Comparison of ENCODE assay signal across 1 cellular context in genomic region chr17:81238815-81239713, GRCh38.
TF ChIP-seq lines count a peak whose summit lies in the region.

Gene NDUFAF8, plus strand, starts transcription at chr17:81239318. Its CDS starts 46 bp downstream, at chr17:81239364.
Gene TEPSIN, minus strand, starts transcription at chr17:81239055. Its CDS starts 22 bp downstream, at chr17:81239033.

TF ChIP-seq in HepG2, 621 proteins besides CTCF, POLR2A, EP300 and RAD21 (continued from another document and continues in another):
- peak; percentile 75; the same call in 1 of the 2 replicates for TF ChIP-seq CHCHD3 (CRISPR knock-in tag; IDR thresholded peaks at IDR 0.05)
- peak; percentile 52; the same call in 1 of the 2 replicates for TF ChIP-seq ZNF800 (CRISPR knock-in tag; IDR thresholded peaks at IDR 0.05)
- peak; percentile 71 for TF ChIP-seq ZNF687 (CRISPR knock-in tag; IDR thresholded peaks at IDR 0.05)
- no peak for TF ChIP-seq MATR3 (CRISPR knock-in tag; IDR thresholded peaks at IDR 0.05)
- TF ChIP-seq JARID2 (CRISPR knock-in tag; IDR thresholded peaks at IDR 0.05; ENCODE audit: insufficient replicate concordance), result no peak
- no peak for TF ChIP-seq ZBTB1 (CRISPR knock-in tag; IDR thresholded peaks at IDR 0.05; ENCODE audit: borderline replicate concordance)
- TF ChIP-seq ZNF83 (CRISPR knock-in tag; IDR thresholded peaks at IDR 0.05; ENCODE audit: borderline replicate concordance), result peak; percentile 96
- TF ChIP-seq DBP (CRISPR knock-in tag; IDR thresholded peaks at IDR 0.05; ENCODE audit: not compliant biosample characterization), result peak; percentile 54
- 0 out of 2 replicates have a peak, but pooled peaks have one; percentile 43 for TF ChIP-seq FOXM1 (CRISPR knock-in tag; IDR thresholded peaks at IDR 0.05)
- no peak for TF ChIP-seq ZNF10 (CRISPR knock-in tag; IDR thresholded peaks at IDR 0.05; ENCODE audit: borderline replicate concordance, low read depth)
- no peak; the same call in 1 of the 2 replicates for TF ChIP-seq RNF2 (conservative IDR thresholded peaks at IDR 0.05; ENCODE audit: low read depth)
- no peak for TF ChIP-seq ZNF136 (CRISPR knock-in tag; IDR thresholded peaks at IDR 0.05; ENCODE audit: low read depth)
- TF ChIP-seq JDP2 (CRISPR knock-in tag; IDR thresholded peaks at IDR 0.05; ENCODE audit: borderline replicate concordance), result no peak; the same call in 1 of the 2 replicates
- TF ChIP-seq KDM5B (CRISPR knock-in tag; IDR thresholded peaks at IDR 0.05; ENCODE audit: borderline replicate concordance), result peak; percentile 81; the same call in 1 of the 2 replicates
- TF ChIP-seq HOXA3 (CRISPR knock-in tag; IDR thresholded peaks at IDR 0.05), result peak; percentile 33
- no peak for TF ChIP-seq ZNF790 (CRISPR knock-in tag; IDR thresholded peaks at IDR 0.05; ENCODE audit: borderline replicate concordance)
- peak; percentile 36; the same call in 1 of the 2 replicates for TF ChIP-seq MEF2D (CRISPR knock-in tag; IDR thresholded peaks at IDR 0.05)
- no peak for TF ChIP-seq TRAFD1 (CRISPR knock-in tag; IDR thresholded peaks at IDR 0.05; ENCODE audit: borderline replicate concordance)
- no peak; the same call in 1 of the 2 replicates for TF ChIP-seq DZIP1 (CRISPR knock-in tag; IDR thresholded peaks at IDR 0.05)
- TF ChIP-seq CENPT (CRISPR knock-in tag; IDR thresholded peaks at IDR 0.05; ENCODE audit: low read depth), result peak; percentile 90
- TF ChIP-seq HOXD1 (CRISPR knock-in tag; IDR thresholded peaks at IDR 0.05), result peak; percentile 43; the same call in 1 of the 2 replicates
- TF ChIP-seq ZNF468 (CRISPR knock-in tag; IDR thresholded peaks at IDR 0.05), result peak; percentile 80; the same call in 1 of the 2 replicates
- TF ChIP-seq ZFP36L1 (CRISPR knock-in tag; IDR thresholded peaks at IDR 0.05), result no peak
- TF ChIP-seq ZNF691 (CRISPR knock-in tag; IDR thresholded peaks at IDR 0.05; ENCODE audit: borderline replicate concordance, low read depth), result peak; percentile 26; the same call in 1 of the 2 replicates
- peak; percentile 46; the same call in 1 of the 2 replicates for TF ChIP-seq TFDP2 (CRISPR knock-in tag; IDR thresholded peaks at IDR 0.05)
- TF ChIP-seq RFXANK (CRISPR knock-in tag; IDR thresholded peaks at IDR 0.05), result no peak; the same call in 1 of the 2 replicates
- no peak; the same call in 1 of the 2 replicates for TF ChIP-seq ZSCAN12 (CRISPR knock-in tag; IDR thresholded peaks at IDR 0.05)
- no peak for TF ChIP-seq EZH2 (conservative IDR thresholded peaks at IDR 0.05; ENCODE audit: low read depth, low read length)
- TF ChIP-seq NFE2L1 (CRISPR knock-in tag; IDR thresholded peaks at IDR 0.05; ENCODE audit: borderline replicate concordance), result no peak
- TF ChIP-seq MLXIP (CRISPR knock-in tag; IDR thresholded peaks at IDR 0.05; ENCODE audit: borderline replicate concordance), result no peak
- no peak for TF ChIP-seq ZNF546 (CRISPR knock-in tag; conservative IDR thresholded peaks at IDR 0.05)
- peak; percentile 88; the same call in 1 of the 2 replicates for TF ChIP-seq IRF9 (CRISPR knock-in tag; IDR thresholded peaks at IDR 0.05; ENCODE audit: borderline replicate concordance)
- TF ChIP-seq SP1 (IDR thresholded peaks at IDR 0.05), result no peak
- peak; percentile 83; the same call in 1 of the 2 replicates for TF ChIP-seq SP1 (CRISPR knock-in tag; IDR thresholded peaks at IDR 0.05)
- peak; percentile 40; the same call in 1 of the 2 replicates for TF ChIP-seq POGK (CRISPR knock-in tag; conservative IDR thresholded peaks at IDR 0.05)
- no peak for TF ChIP-seq ZBTB26 (CRISPR knock-in tag; IDR thresholded peaks at IDR 0.05; ENCODE audit: borderline replicate concordance)
